Comparison of ENCODE assay signal across 9 cellular contexts in genomic region chr9:93127395-93127911, GRCh38. TPM values are rescaled to one million over a fixed set of nuclear protein-coding genes. Genes with fewer than 3 reads are reported as not detected.
DNase-seq lines count a peak whose midpoint lies in the region; ATAC-seq, FAIRE-seq and TF ChIP-seq lines count a peak whose summit lies in the region.
"Had no signal": no experiment of that assay in that cellular context is flagged by ENCODE, and none has a peak within 500 bp of the region (broad histone marks: within the 10 kb centered on the region; RNA-seq: fewer than 3 reads in every experiment).

No MANE protein-coding gene starts in this region.

- H3K36me3 Mint-ChIP-seq in stimulated activated memory B cell treated with anti-CD40 and anti-IgM and Interleukin-4, amounts not matched to agents 10 μg/mL and 1 μg/mL and 100 μg/mL, for 72 hours, result peaks cover 30% of the 10 kb centered on the region

- ATAC-seq in stimulated activated memory B cell treated with anti-CD40 and anti-IgM and Interleukin-4, amounts not matched to agents 10 μg/mL and 1 μg/mL and 100 μg/mL, for 72 hours, result no peak

- DNase-seq in NOMO-1 treated with DMSO at 0.1 percent for 48 hours (lab: John Stamatoyannopoulos, UW; ENCODE audit: unreplicated experiment) (peak; percentile 57), amniotic epithelial cell (ENCODE audit: low read depth) (peak; percentile 58), kidney (peak; percentile 81), WERI-Rb-1 (no peak), NCI-H2196 (lab: John Stamatoyannopoulos, UW; ENCODE audit: unreplicated experiment) (no peak)
- DNase-seq in NK-92 treated with Interleukin-12 subunit alpha and Interleukin-12 subunit beta, amount 100 ng/mL, for 24 hours (lab: John Stamatoyannopoulos, UW), result no peak
- DNase-seq in activated CD4-positive, alpha-beta T cell treated with anti-CD3 and anti-CD28 coated beads, Interleukin-2, amount 50 U/mL, for 4 hours, result no peak
- DNase-seq: central memory CD4-positive, alpha-beta T cell had no signal

- H3K9me3 ChIP-seq in kidney (ENCODE audit: control insufficient read depth in 1 of 2, low read length in 2 of 2), result no peaks in the 10 kb centered on the region
- H3K9me3 ChIP-seq in WERI-Rb-1 (ENCODE audit: severe bottlenecking), result no peaks in the 10 kb centered on the region

- H3K4me3 ChIP-seq in kidney (ENCODE audit: low read length in 2 of 2) (peak overlapping the region in 1 of 2 donors; percentile 28), WERI-Rb-1 (ENCODE audit: low read depth, low read length) (no peak overlapping the region)

- H3K27me3 Mint-ChIP-seq in stimulated activated memory B cell treated with anti-CD40 and anti-IgM and Interleukin-4, amounts not matched to agents 10 μg/mL and 1 μg/mL and 100 μg/mL, for 72 hours, result no peaks in the 10 kb centered on the region

- no peaks in the 10 kb centered on the region for H3K9me3 Mint-ChIP-seq in stimulated activated memory B cell treated with anti-CD40 and anti-IgM and Interleukin-4, amounts not matched to agents 10 μg/mL and 1 μg/mL and 100 μg/mL, for 72 hours

- peak overlapping the region in 1 of 2 donors; percentile 44 for H3K9ac ChIP-seq in kidney (ENCODE audit: low read length in 2 of 2)

- H3K36me3 ChIP-seq in kidney (ENCODE audit: control insufficient read depth in 1 of 2, insufficient read depth in 2 of 2, low read length in 2 of 2) (peaks cover 16 to 23% of the 10 kb centered on the region in 2 donors), WERI-Rb-1 (peaks cover 3% of the 10 kb centered on the region; the same call in 1 of the 2 replicates)

- no peak overlapping the region for H3K4me3 Mint-ChIP-seq in stimulated activated memory B cell treated with anti-CD40 and anti-IgM and Interleukin-4, amounts not matched to agents 10 μg/mL and 1 μg/mL and 100 μg/mL, for 72 hours

- TF ChIP-seq CTCF in kidney (IDR thresholded peaks at IDR 0.05; ENCODE audit: borderline replicate concordance, extremely low read depth, insufficient read depth), result no peak
- TF ChIP-seq CTCF in WERI-Rb-1 (IDR thresholded peaks at IDR 0.05; ENCODE audit: low read depth, low read length), result no peak

- H3K27ac Mint-ChIP-seq in stimulated activated memory B cell treated with anti-CD40 and anti-IgM and Interleukin-4, amounts not matched to agents 10 μg/mL and 1 μg/mL and 100 μg/mL, for 72 hours, result peak overlapping the region; percentile 65

- H3K4me1 ChIP-seq in kidney (ENCODE audit: control insufficient read depth in 1 of 2, insufficient read depth in 1 of 2, low read depth in 1 of 2, low read length in 2 of 2), result peaks cover 61 to 63% of the 10 kb centered on the region in 2 donors

- H3K27ac ChIP-seq in kidney (ENCODE audit: low read depth in 2 of 2, low read length in 2 of 2), result peak overlapping the region; percentile 77 to 81
- no peak overlapping the region for H3K27ac ChIP-seq in WERI-Rb-1

- peaks cover 49% of the 10 kb centered on the region for H3K4me1 Mint-ChIP-seq in stimulated activated memory B cell treated with anti-CD40 and anti-IgM and Interleukin-4, amounts not matched to agents 10 μg/mL and 1 μg/mL and 100 μg/mL, for 72 hours

- no peak for FAIRE-seq in kidney (lab: Jason Lieb, UNC)

- no peaks in the 10 kb centered on the region for H3K27me3 ChIP-seq in WERI-Rb-1 (ENCODE audit: insufficient read depth, low read depth, severe bottlenecking)

- intact Hi-C loops in kidney (cut with DNase I), result no loop called here

RNA-seq across cellular contexts. Expression of gene NINJ1, which starts 6.6 kb away (rescaled TPM):
- 56.3 TPM for total RNA-seq in kidney
- polyA plus RNA-seq in kidney (ENCODE audit: insufficient read depth, low read depth, low replicate concordance), result 149 TPM

RNA-seq across cellular contexts. Expression of gene CARD19, which starts 31.4 kb away (rescaled TPM):
- 44.5 TPM for total RNA-seq in kidney
- polyA plus RNA-seq in kidney (ENCODE audit: insufficient read depth, low read depth, low replicate concordance), result 49.3 TPM

RNA-seq across cellular contexts. Expression of gene WNK2, which starts 56.5 kb away (rescaled TPM):
- 4.8 TPM for total RNA-seq in kidney
- 1.5 TPM for polyA plus RNA-seq in kidney (ENCODE audit: insufficient read depth, low read depth, low replicate concordance)

Comparison
In these comparisons a context has a peak if more than half of its experiments do, and no peak if none do; other contexts are left out.
1. DNase-seq: peak in NOMO-1 treated with DMSO at 0.1 percent for 48 hours (single experiment), amniotic epithelial cell (single experiment) and kidney (single experiment); none in NK-92 treated with Interleukin-12 subunit alpha and Interleukin-12 subunit beta, amount 100 ng/mL, for 24 hours (single experiment), WERI-Rb-1 (single experiment), NCI-H2196 (single experiment) and activated CD4-positive, alpha-beta T cell treated with anti-CD3 and anti-CD28 coated beads, Interleukin-2, amount 50 U/mL, for 4 hours (0 of 2).